ENCODE assay signal across 7 cellular contexts in genomic region chr5:7815757-7816534, GRCh38. TPM values are rescaled to one million over a fixed set of nuclear protein-coding genes. Genes with fewer than 3 reads are reported as not detected.
DNase-seq lines count a peak whose midpoint lies in the region; ATAC-seq, FAIRE-seq and TF ChIP-seq lines count a peak whose summit lies in the region.

No MANE protein-coding gene starts in this region.

- H3K4me1 ChIP-seq in kidney (ENCODE audit: control insufficient read depth in 1 of 2, insufficient read depth in 1 of 2, low read depth in 1 of 2, low read length in 2 of 2): no peaks in the 10 kb centered on the region

- ATAC-seq in GM18499 (IDR thresholded peaks at IDR 0.05; ENCODE audit: insufficient read depth, unreplicated experiment) (peak; percentile 78), HG02759 (IDR thresholded peaks at IDR 0.05; ENCODE audit: unreplicated experiment) (peak; percentile 95)

- no peaks in the 10 kb centered on the region for H3K9me3 ChIP-seq in WERI-Rb-1 (ENCODE audit: severe bottlenecking)
- no peaks in the 10 kb centered on the region for H3K9me3 ChIP-seq in kidney (ENCODE audit: control insufficient read depth in 1 of 2, low read length in 2 of 2)

- peak; percentile 96 for TF ChIP-seq CTCF in WERI-Rb-1 (IDR thresholded peaks at IDR 0.05; ENCODE audit: low read depth, low read length)
- peak; percentile 89 for TF ChIP-seq CTCF in bronchial epithelial cell (IDR thresholded peaks at IDR 0.05; ENCODE audit: insufficient read depth, low read length, severe bottlenecking)
- TF ChIP-seq CTCF in kidney (IDR thresholded peaks at IDR 0.05; ENCODE audit: borderline replicate concordance, extremely low read depth, insufficient read depth): peak; percentile 92

- H3K27ac ChIP-seq in WERI-Rb-1 (peak overlapping the region; percentile 45), kidney (ENCODE audit: low read depth in 2 of 2, low read length in 2 of 2) (no peak overlapping the region)

- DNase-seq in NCI-H1436 (lab: John Stamatoyannopoulos, UW): peak; percentile 62
- DNase-seq in WERI-Rb-1: peak; percentile 96
- peak; percentile 15 for DNase-seq in bronchial epithelial cell (ENCODE audit: low read depth)
- peak; percentile 91 for DNase-seq in kidney
- peak; percentile 60 for DNase-seq in stimulated activated CD4-positive, alpha-beta T cell treated with anti-CD3 and anti-CD28 coated beads, Interleukin-1b, Interleukin-23, amount 100 ng/mL, for 48 hours

- H3K4me3 ChIP-seq in WERI-Rb-1 (ENCODE audit: low read depth, low read length): no peak overlapping the region; the same call in 1 of the 2 replicates
- H3K4me3 ChIP-seq in bronchial epithelial cell (ENCODE audit: low read depth, low read length): no peak overlapping the region
- H3K4me3 ChIP-seq in kidney (ENCODE audit: low read length in 2 of 2): no peak overlapping the region

- H3K9ac ChIP-seq in kidney (ENCODE audit: low read length in 2 of 2): peak overlapping the region in 1 of 2 donors; percentile 12

- FAIRE-seq in bronchial epithelial cell (lab: Jason Lieb, UNC) (no peak), kidney (lab: Jason Lieb, UNC) (no peak)

- H3K27me3 ChIP-seq in WERI-Rb-1 (ENCODE audit: insufficient read depth, low read depth, severe bottlenecking) (no peaks in the 10 kb centered on the region), bronchial epithelial cell (ENCODE audit: control insufficient read depth, insufficient read depth, low read length) (no peaks in the 10 kb centered on the region)

- H3K36me3 ChIP-seq in WERI-Rb-1: peaks cover 22% of the 10 kb centered on the region
- no peaks in the 10 kb centered on the region for H3K36me3 ChIP-seq in bronchial epithelial cell (ENCODE audit: control insufficient read depth, insufficient read depth, low read length)
- no peaks in the 10 kb centered on the region for H3K36me3 ChIP-seq in kidney (ENCODE audit: control insufficient read depth in 1 of 2, insufficient read depth in 2 of 2, low read length in 2 of 2)

- intact Hi-C loops in kidney (cut with DNase I): no loop called here

RNA-seq across cellular contexts. Expression of gene CFAP90, which starts 35.0 kb away (rescaled TPM):
- not detected in 2 replicates for total RNA-seq in bronchial epithelial cell
- 3.6 TPM for total RNA-seq in kidney
- polyA plus RNA-seq in kidney (ENCODE audit: insufficient read depth, low read depth, low replicate concordance): 7.7 TPM

RNA-seq across cellular contexts. Expression of gene FASTKD3, which starts 52.9 kb away (rescaled TPM):
- total RNA-seq in bronchial epithelial cell (5.8 and 6.4 TPM in 2 replicates), kidney (11.3 TPM)
- polyA plus RNA-seq in kidney (ENCODE audit: insufficient read depth, low read depth, low replicate concordance): 15.3 TPM

RNA-seq across cellular contexts. Expression of gene MTRR, which starts 53.0 kb away (rescaled TPM):
- total RNA-seq in bronchial epithelial cell (21.1 and 29.2 TPM in 2 replicates), kidney (75.8 TPM)
- polyA plus RNA-seq in kidney (ENCODE audit: insufficient read depth, low read depth, low replicate concordance): 19.6 TPM

Comparison
In these comparisons a context has a peak if more than half of its experiments do, and no peak if none do; other contexts are left out.
1. DNase-seq: peak in every context shown above with its lines; median percentile 96 in WERI-Rb-1; 91 in kidney; 62 in NCI-H1436; 60 in stimulated activated CD4-positive, alpha-beta T cell treated with anti-CD3 and anti-CD28 coated beads, Interleukin-1b, Interleukin-23, amount 100 ng/mL, for 48 hours; 15 in bronchial epithelial cell.